ENCODE assay signal across 13 cellular contexts in genomic region chr1:184610872-184611614, GRCh38.
DNase-seq lines count a peak whose midpoint lies in the region; ATAC-seq, FAIRE-seq and TF ChIP-seq lines count a peak whose summit lies in the region.
"Had no signal": no experiment of that assay in that cellular context is flagged by ENCODE, and none has a peak within 500 bp of the region (broad histone marks: within the 10 kb centered on the region; RNA-seq: fewer than 3 reads in every experiment).

No MANE protein-coding gene starts in this region.

- TF ChIP-seq CTCF in A673 (conservative IDR thresholded peaks at IDR 0.05; ENCODE audit: low read depth, low read length): no peak
- TF ChIP-seq CTCF in K562 (IDR thresholded peaks at IDR 0.05 in 2 of 3, conservative IDR thresholded peaks at IDR 0.05 in 1 of 3; ENCODE audit: insufficient read depth in 2 of 3, low read depth in 1 of 3, low read length in 3 of 3): no peak
- TF ChIP-seq CTCF in lower lobe of right lung (IDR thresholded peaks at IDR 0.05): no peak

- H3K27ac ChIP-seq in A673 (ENCODE audit: low read depth, low read length, poor library complexity, severe bottlenecking) (peak overlapping the region; percentile 64), K562 (ENCODE audit: extremely low read depth, low read depth, low read length) (no peak overlapping the region), lower lobe of right lung (no peak overlapping the region)

- no peaks in the 10 kb centered on the region for H4K20me1 ChIP-seq in K562 (replicated peaks; ENCODE audit: control insufficient read depth, insufficient read depth, low read length)

- intact Hi-C loops in A673 (cut with micrococcal nuclease; ENCODE audit: unreplicated experiment): no loop called here
- intact Hi-C loops in K562 (cut with micrococcal nuclease): no loop called here
- intact Hi-C loops in lower lobe of right lung (cut with DNase I): no loop called here

- WGBS in K562 (ENCODE audit: insufficient coverage, low coverage, missing lambda C conversion rate): under 1% methylated on average over 12 of the region's 12 CpGs

- POLR2A ChIA-PET in A673 (lab: Charles Lee; ENCODE audit: low non-redundant PET) (no interaction called here), K562 (lab: Yijun Ruan, JAX) (interaction anchor here (0.6 to 3.0 kb wide), 4 partner anchors 10 to 395 kb away, joined by 4 to 13 read pairs (median 4); no protein-coding TSS in a partner anchor)

- no peak for TF ChIP-seq RAD21 in K562 (CRISPR knock-in tag; conservative IDR thresholded peaks at IDR 0.05 in 1 of 2, IDR thresholded peaks at IDR 0.05 in 1 of 2)

- H3K36me3 ChIP-seq in A673 (ENCODE audit: insufficient read depth, low read length, poor library complexity, severe bottlenecking) (no peaks in the 10 kb centered on the region), K562 (ENCODE audit: control insufficient read depth, insufficient read depth, low read length) (no peaks in the 10 kb centered on the region), lower lobe of right lung (no peaks in the 10 kb centered on the region)

- no peaks in the 10 kb centered on the region for H3K79me2 ChIP-seq in K562 (ENCODE audit: control insufficient read depth, insufficient read depth, low read length)

- peak; percentile 67 for ATAC-seq in K562
- ATAC-seq in lower lobe of right lung: peak; percentile 18
- ATAC-seq in HG03432 (IDR thresholded peaks at IDR 0.05; ENCODE audit: unreplicated experiment): no peak
- ATAC-seq in GM18520 (IDR thresholded peaks at IDR 0.05; ENCODE audit: unreplicated experiment): no peak
- no peak for ATAC-seq in HG02840 (IDR thresholded peaks at IDR 0.05; ENCODE audit: low FRiP score, unreplicated experiment)
- ATAC-seq in GM18502 (IDR thresholded peaks at IDR 0.05; ENCODE audit: poor library complexity, unreplicated experiment): no peak
- ATAC-seq: activated T-cell treated with anti-CD3 and anti-CD28 coated beads, Interleukin-2, amount 50 U/mL, for 4 hours; GM23338 had no signal

- TF ChIP-seq EP300 in K562 (IDR thresholded peaks at IDR 0.05; ENCODE audit: low read length): no peak

- H2AFZ ChIP-seq in K562 (ENCODE audit: low read depth, low read length): peak overlapping the region; percentile 62
- H2AFZ ChIP-seq: GM23338 had no signal

- peak overlapping the region; percentile 48; the same call in 1 of the 2 replicates for H3K4me2 ChIP-seq in K562 (ENCODE audit: insufficient read depth, low read length)
- H3K4me2 ChIP-seq: GM23338 had no signal

- H3K27me3 ChIP-seq in A673 (replicated peaks; ENCODE audit: insufficient read depth, low read depth, low read length, poor library complexity): no peaks in the 10 kb centered on the region
- no peaks in the 10 kb centered on the region for H3K27me3 ChIP-seq in K562 (ENCODE audit: control insufficient read depth in 2 of 2, insufficient read depth in 2 of 2, low read length in 2 of 2)
- no peaks in the 10 kb centered on the region for H3K27me3 ChIP-seq in lower lobe of right lung (ENCODE audit: low read depth)

- no peaks in the 10 kb centered on the region for H3K9me1 ChIP-seq in K562 (ENCODE audit: control insufficient read depth, insufficient read depth, low read length)

- peak; percentile 59 for DNase-seq in A673 (ENCODE audit: low spot score)
- DNase-seq in NCI-H2029 treated with DMSO at 0.1 percent for 48 hours (lab: John Stamatoyannopoulos, UW): peak; percentile 0
- no peak for DNase-seq in K562 (ENCODE audit: extremely low read depth in 1 of 4, low spot score in 3 of 4)
- no peak for DNase-seq in lower lobe of right lung
- DNase-seq: activated T-cell treated with anti-CD3 and anti-CD28 coated beads, Interleukin-2, amount 50 U/mL, for 4 hours; central memory CD4-positive, alpha-beta T cell; NCI-H226; stimulated activated CD8-positive, alpha-beta memory T cell treated with anti-CD3 and anti-CD28 coated beads, Interleukin-4, amount 100 ng/mL, for 48 hours had no signal

- in situ Hi-C loops in K562 (cut with MboI): no loop called here

- no peak overlapping the region; a peak in 1 of 4 replicates for H3K9ac ChIP-seq in K562 (ENCODE audit: insufficient read depth in 1 of 2, low read depth in 2 of 2, low read length in 2 of 2)

- no peak for FAIRE-seq in K562 (lab: Jason Lieb, UNC)

- peaks cover 20% of the 10 kb centered on the region for H3K4me1 ChIP-seq in A673 (ENCODE audit: insufficient read depth, low read length, poor library complexity, severe bottlenecking)
- H3K4me1 ChIP-seq in K562 (replicated peaks in 1 of 2; ENCODE audit: control insufficient read depth in 2 of 2, insufficient read depth in 2 of 2, low read length in 2 of 2): no peaks in the 10 kb centered on the region; a peak in 1 of 5 replicates
- peaks cover 19% of the 10 kb centered on the region for H3K4me1 ChIP-seq in lower lobe of right lung

- BruUV-seq in A673 (replicated peaks; lab: Mats Ljungman, UMichigan) (no TSS peak), K562 (replicated peaks; lab: Mats Ljungman, UMichigan) (no TSS peak)

- H3K4me3 ChIP-seq in A673 (ENCODE audit: low read depth, low read length, poor library complexity, severe bottlenecking) (peak overlapping the region; percentile 8), K562 (no peak overlapping the region), lower lobe of right lung (peak overlapping the region; percentile 0)
- H3K4me3 ChIP-seq: GM23338 had no signal

- no peak for TF ChIP-seq POLR2A in K562 (conservative IDR thresholded peaks at IDR 0.05)

- H3K9me3 ChIP-seq in A673 (ENCODE audit: low read depth, low read length, poor library complexity, severe bottlenecking): no peaks in the 10 kb centered on the region
- no peaks in the 10 kb centered on the region for H3K9me3 ChIP-seq in K562 (replicated peaks; ENCODE audit: control insufficient read depth, insufficient read depth, low read depth, low read length)
- H3K9me3 ChIP-seq in lower lobe of right lung: no peaks in the 10 kb centered on the region

- CTCF ChIA-PET in A673 (lab: Charles Lee): interaction anchor here (0.6 to 1.2 kb wide), 2 partner anchors 53 kb away, joined by 3 to 4 read pairs; no protein-coding TSS in a partner anchor
- CTCF ChIA-PET in K562 (lab: Yijun Ruan, JAX; ENCODE audit: low intra/inter-chr PET ratio): no interaction called here

TF ChIP-seq in K562, 482 proteins besides CTCF, POLR2A, EP300 and RAD21 (continues in another document):
- TF ChIP-seq ZNF175 (CRISPR knock-in tag; IDR thresholded peaks at IDR 0.05; ENCODE audit: low read depth) (no peak), PRDM10 (IDR thresholded peaks at IDR 0.05; ENCODE audit: partially characterized antibody) (no peak), STAG1 (CRISPR knock-in tag; IDR thresholded peaks at IDR 0.05; ENCODE audit: borderline replicate concordance) (no peak), BMI1 (IDR thresholded peaks at IDR 0.05; ENCODE audit: low read length) (peak; percentile 19; the same call in 1 of the 2 replicates), RUNX1 (IDR thresholded peaks at IDR 0.05; ENCODE audit: low read depth) (no peak), ZZZ3 (IDR thresholded peaks at IDR 0.05) (no peak), SAFB (IDR thresholded peaks at IDR 0.05; ENCODE audit: borderline replicate concordance, low read depth, low read length) (no peak), PKNOX1 (IDR thresholded peaks at IDR 0.05) (peak; percentile 17; the same call in 1 of the 2 replicates), BACH1 (tag; IDR thresholded peaks at IDR 0.05) (0 out of 2 replicates have a peak, but pooled peaks have one; percentile 28), SMAD4 (CRISPR knock-in tag; conservative IDR thresholded peaks at IDR 0.05) (no peak), SNIP1 (IDR thresholded peaks at IDR 0.05; ENCODE audit: low read depth) (no peak)

Comparison
In these comparisons a context has a peak if more than half of its experiments do, and no peak if none do; other contexts are left out.
1. DNase-seq: peak in A673 (single experiment) and NCI-H2029 treated with DMSO at 0.1 percent for 48 hours (single experiment); none in K562 (0 of 4) and lower lobe of right lung (single experiment).
2. ATAC-seq: peak in K562 (single experiment) and lower lobe of right lung (2 of 2); none in HG03432 (single experiment), GM18520 (single experiment), HG02840 (single experiment) and GM18502 (single experiment).